In the genomic region with DNA sequence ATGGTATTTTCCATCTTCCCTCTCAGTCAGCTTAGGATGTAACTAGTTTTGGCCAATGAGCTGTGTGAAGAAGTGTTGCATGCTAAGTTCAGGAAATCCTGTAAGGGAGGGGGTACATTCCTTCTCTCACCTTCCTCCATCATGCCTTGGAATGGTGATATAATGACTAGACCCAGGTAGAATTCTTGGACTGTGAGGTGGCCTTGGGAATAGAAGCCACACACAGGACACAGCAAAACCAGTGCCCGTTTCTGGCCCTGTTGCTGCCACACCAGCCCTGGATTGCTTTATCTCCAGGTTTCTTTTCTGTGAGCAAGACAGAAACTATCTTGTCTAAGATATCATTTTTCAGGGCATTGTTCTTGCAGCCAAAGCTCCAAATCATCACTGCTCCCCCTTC, we compare ENCODE assay signal across 19 cellular contexts. TPM values are rescaled to one million over a fixed set of nuclear protein-coding genes. Genes with fewer than 3 reads are reported as not detected.
A peak's percentile ranks its signal among the peaks of the same experiment; 100 is the strongest.
DNase-seq lines count a peak whose midpoint lies in the region; ATAC-seq and TF ChIP-seq lines count a peak whose summit lies in the region.
"Had no signal": no experiment of that assay in that cellular context is flagged by ENCODE, and none has a peak within 500 bp of the region (broad histone marks: within the 10 kb centered on the region; RNA-seq: fewer than 3 reads in every experiment).

No MANE protein-coding gene starts in this region.

- no peak overlapping the region for H3K23ac ChIP-seq in neuronal stem cell (ENCODE audit: low read depth, low read length, poor library complexity)

- no peak overlapping the region for H4K91ac ChIP-seq in neuronal stem cell (ENCODE audit: low read depth, low read length, poor library complexity)

- no peak for TF ChIP-seq CTCF in RWPE2 (IDR thresholded peaks at IDR 0.05; ENCODE audit: poor library complexity, severe bottlenecking)
- TF ChIP-seq CTCF in epithelial cell of esophagus (IDR thresholded peaks at IDR 0.05; ENCODE audit: insufficient read depth, low read depth, low read length, missing control alignments): no peak
- TF ChIP-seq CTCF in prostate gland (IDR thresholded peaks at IDR 0.05): no peak
- TF ChIP-seq CTCF in sigmoid colon (IDR thresholded peaks at IDR 0.05): no peak

- DNase-seq in RWPE2 (ENCODE audit: low spot score): no peak
- DNase-seq in epithelial cell of esophagus (ENCODE audit: low read depth): peak; percentile 77
- DNase-seq in neuronal stem cell (ENCODE audit: low spot score): no peak
- DNase-seq in HAP-1 (ENCODE audit: low spot score in 2 of 2): no peak
- no peak for DNase-seq in prostate gland (ENCODE audit: low spot score)
- no peak for DNase-seq in sigmoid colon
- no peak for DNase-seq in EL
- DNase-seq: ACHN; BE2C; C1 segment of cervical spinal cord; CD4-positive, CD25-positive, alpha-beta regulatory T cell; CD8-positive, alpha-beta memory T cell; COR-L47; DMS 273 treated with DMSO at 0.1 percent for 48 hours; DMS53; DND-41; HCEC 1CT had no signal

- H2AK5ac ChIP-seq in neuronal stem cell (ENCODE audit: low read depth, low read length): no peak overlapping the region

- in situ Hi-C loops in HAP-1 (cut with MboI; ENCODE audit: low sequenced_read_pairs): no loop called here

- no peak for TF ChIP-seq EP300 in sigmoid colon (IDR thresholded peaks at IDR 0.05)

- no CpG with 5 or more reads among the region's 1 CpG for WGBS in neuronal stem cell (ENCODE audit: extremely low coverage in 2 of 2, insufficient read length in 2 of 2, insufficient replicate concordance in 1 of 2), 2 donors
- 63% methylated on average over 1 of the region's 1 CpG for WGBS in prostate gland
- 45 to 90% methylated on average over 1 of the region's 1 CpG for WGBS in sigmoid colon, 2 donors

- H3K18ac ChIP-seq in neuronal stem cell (ENCODE audit: low read length): no peak overlapping the region

- H2BK120ac ChIP-seq in neuronal stem cell (ENCODE audit: low read depth, low read length): no peak overlapping the region

- H2BK15ac ChIP-seq in neuronal stem cell (ENCODE audit: low read length): no peak overlapping the region

- intact Hi-C loops in prostate gland (cut with DNase I) (no loop called here), sigmoid colon (cut with DNase I) (no loop called here)

- no peak overlapping the region for H3K4ac ChIP-seq in neuronal stem cell (ENCODE audit: low read length)

- H3K27me3 ChIP-seq in RWPE2 (ENCODE audit: insufficient read depth, poor library complexity, severe bottlenecking) (no peaks in the 10 kb centered on the region), neuronal stem cell (ENCODE audit: control insufficient read depth in 3 of 3, insufficient read depth in 3 of 3, low read depth in 1 of 3, low read length in 3 of 3) (no peaks in the 10 kb centered on the region), HAP-1 (ENCODE audit: low read depth) (no peaks in the 10 kb centered on the region), prostate gland (replicated peaks; ENCODE audit: insufficient read depth) (no peaks in the 10 kb centered on the region), sigmoid colon (no peaks in the 10 kb centered on the region)
- H3K27me3 ChIP-seq: BE2C had no signal

- H3K79me1 ChIP-seq in neuronal stem cell (ENCODE audit: low read depth, low read length): no peaks in the 10 kb centered on the region

- peaks cover 16% of the 10 kb centered on the region for H3K4me1 ChIP-seq in RWPE2 (ENCODE audit: insufficient read depth, poor library complexity, severe bottlenecking)
- no peaks in the 10 kb centered on the region for H3K4me1 ChIP-seq in neuronal stem cell (ENCODE audit: control insufficient read depth in 2 of 2, insufficient read depth in 1 of 2, low read depth in 1 of 2, low read length in 2 of 2)
- no peaks in the 10 kb centered on the region for H3K4me1 ChIP-seq in HAP-1
- no peaks in the 10 kb centered on the region for H3K4me1 ChIP-seq in prostate gland (replicated peaks)
- H3K4me1 ChIP-seq in sigmoid colon: no peaks in the 10 kb centered on the region
- H3K4me1 ChIP-seq: BE2C had no signal

- ATAC-seq in RWPE2 (ENCODE audit: low read depth): peak; percentile 86
- ATAC-seq: HepG2 had no signal

- H4K8ac ChIP-seq in neuronal stem cell (ENCODE audit: low read depth, low read length): no peak overlapping the region

- no peak overlapping the region for H2BK5ac ChIP-seq in neuronal stem cell (ENCODE audit: low read length)

- H2BK12ac ChIP-seq in neuronal stem cell (ENCODE audit: low read length): no peak overlapping the region

- H3K4me3 ChIP-seq in RWPE2 (ENCODE audit: severe bottlenecking): no peak overlapping the region
- H3K4me3 ChIP-seq in epithelial cell of esophagus (ENCODE audit: low read length): no peak overlapping the region
- no peak overlapping the region for H3K4me3 ChIP-seq in neuronal stem cell (ENCODE audit: low read length in 2 of 2)
- no peak overlapping the region for H3K4me3 ChIP-seq in HAP-1
- H3K4me3 ChIP-seq in prostate gland: no peak overlapping the region
- H3K4me3 ChIP-seq in sigmoid colon: no peak overlapping the region

- peak overlapping the region; percentile 23 for H2AFZ ChIP-seq in neuronal stem cell (ENCODE audit: low read length)

- TF ChIP-seq POLR2A in prostate gland (IDR thresholded peaks at IDR 0.05) (no peak), sigmoid colon (IDR thresholded peaks at IDR 0.05) (no peak)

- H3K4me2 ChIP-seq in neuronal stem cell (ENCODE audit: insufficient read depth, low read length, poor library complexity, severe bottlenecking): no peak overlapping the region

- H3K14ac ChIP-seq in neuronal stem cell (ENCODE audit: low read length): no peak overlapping the region

- H3K9ac ChIP-seq in neuronal stem cell (ENCODE audit: low read depth, low read length, poor library complexity): no peak overlapping the region

- H3K27ac ChIP-seq in RWPE2 (ENCODE audit: poor library complexity, severe bottlenecking): peak overlapping the region; percentile 68
- H3K27ac ChIP-seq in neuronal stem cell (replicated peaks; ENCODE audit: low read length): no peak overlapping the region
- no peak overlapping the region for H3K27ac ChIP-seq in prostate gland
- no peak overlapping the region for H3K27ac ChIP-seq in sigmoid colon
- H3K27ac ChIP-seq: HL-60 had no signal

- H3K9me3 ChIP-seq in RWPE2 (ENCODE audit: severe bottlenecking): no peaks in the 10 kb centered on the region
- H3K9me3 ChIP-seq in neuronal stem cell (replicated peaks in 1 of 2; ENCODE audit: control insufficient read depth in 2 of 2, insufficient read depth in 1 of 2, low read depth in 1 of 2, low read length in 2 of 2): no peaks in the 10 kb centered on the region
- no peaks in the 10 kb centered on the region for H3K9me3 ChIP-seq in HAP-1
- H3K9me3 ChIP-seq in prostate gland: no peaks in the 10 kb centered on the region
- H3K9me3 ChIP-seq in sigmoid colon: peaks cover 0 to under 1% (median 0%) of the 10 kb centered on the region in 4 donors
- H3K9me3 ChIP-seq: BE2C had no signal

- no peaks in the 10 kb centered on the region for H3K36me3 ChIP-seq in RWPE2 (ENCODE audit: low read depth)
- H3K36me3 ChIP-seq in neuronal stem cell (replicated peaks in 1 of 2; ENCODE audit: control insufficient read depth in 2 of 2, insufficient read depth in 2 of 2, low read length in 2 of 2): no peaks in the 10 kb centered on the region
- no peaks in the 10 kb centered on the region for H3K36me3 ChIP-seq in HAP-1 (replicated peaks)
- H3K36me3 ChIP-seq in prostate gland: no peaks in the 10 kb centered on the region
- no peaks in the 10 kb centered on the region for H3K36me3 ChIP-seq in sigmoid colon

RNA-seq across cellular contexts. Expression of a gene that starts 10.5 kb away (rescaled TPM):
- 19.3 TPM for polyA plus RNA-seq in neuronal stem cell (2013, experiment 1 of 2)
- 19.3 TPM for polyA plus RNA-seq in neuronal stem cell (2013, experiment 2 of 2)
- total RNA-seq in prostate gland (1 to 10 TPM; 9.4 to 9.7 TPM), sigmoid colon (10 to 100 TPM; 17.8 to 29.4 (median 21.7) TPM)
- 1 to 10 TPM; 3.7 to 5.8 (median 4.8) TPM for polyA plus RNA-seq in sigmoid colon
